1 cellular context compared by ENCODE assay signal in the genomic region with DNA sequence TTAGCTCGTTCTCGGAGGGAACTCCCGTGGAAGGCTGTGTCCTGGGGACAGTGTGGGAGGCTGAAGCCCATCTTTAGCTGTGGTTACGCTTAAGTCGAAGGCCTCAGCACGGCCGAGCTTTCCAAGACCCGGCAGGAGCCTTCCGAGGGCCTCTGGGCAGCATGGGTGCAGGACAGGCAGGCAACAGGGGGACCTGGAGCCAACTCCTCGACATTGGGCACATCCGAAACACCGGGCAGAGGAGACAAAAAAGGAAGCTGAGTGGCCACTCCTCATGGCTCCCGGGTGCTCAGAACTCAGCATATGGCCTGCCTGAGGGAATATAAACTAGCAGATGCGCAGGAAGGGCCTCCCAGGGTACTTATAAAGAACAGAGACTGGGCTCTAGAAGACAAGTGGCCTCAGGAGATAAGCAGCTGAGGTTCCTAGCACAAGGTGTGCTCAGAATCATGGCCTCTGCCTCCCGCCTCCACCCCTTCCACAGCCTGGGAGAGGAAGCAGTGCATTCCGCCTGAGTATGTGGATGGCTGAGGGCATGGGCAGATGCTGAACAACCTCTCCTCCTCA.
TF ChIP-seq lines count a peak whose summit lies in the region.

No MANE protein-coding gene starts in this region.

TF ChIP-seq in K562, 482 proteins besides CTCF, POLR2A, EP300 and RAD21 (continued from another document):
- no peak for TF ChIP-seq SAP30 (IDR thresholded peaks at IDR 0.05; ENCODE audit: borderline replicate concordance, insufficient read depth, low read depth, low read length, poor library complexity, severe bottlenecking)
- TF ChIP-seq, protein P1, sequence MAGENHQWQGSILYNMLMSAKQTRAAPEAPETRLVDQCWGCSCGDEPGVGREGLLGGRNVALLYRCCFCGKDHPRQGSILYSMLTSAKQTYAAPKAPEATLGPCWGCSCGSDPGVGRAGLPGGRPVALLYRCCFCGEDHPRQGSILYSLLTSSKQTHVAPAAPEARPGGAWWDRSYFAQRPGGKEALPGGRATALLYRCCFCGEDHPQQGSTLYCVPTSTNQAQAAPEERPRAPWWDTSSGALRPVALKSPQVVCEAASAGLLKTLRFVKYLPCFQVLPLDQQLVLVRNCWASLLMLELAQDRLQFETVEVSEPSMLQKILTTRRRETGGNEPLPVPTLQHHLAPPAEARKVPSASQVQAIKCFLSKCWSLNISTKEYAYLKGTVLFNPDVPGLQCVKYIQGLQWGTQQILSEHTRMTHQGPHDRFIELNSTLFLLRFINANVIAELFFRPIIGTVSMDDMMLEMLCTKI (IDR thresholded peaks at IDR 0.05; ENCODE audit: partially characterized antibody), result no peak
- no peak for TF ChIP-seq HNRNPL (IDR thresholded peaks at IDR 0.05; ENCODE audit: low read depth, low read length)
- no peak for TF ChIP-seq HMGN3 (IDR thresholded peaks at IDR 0.05; ENCODE audit: borderline replicate concordance, extremely low read depth, insufficient read length, low read depth, low read length)
- TF ChIP-seq YY1 (IDR thresholded peaks at IDR 0.05; ENCODE audit: borderline replicate concordance in 1 of 3, control insufficient read depth in 1 of 3, extremely low read depth in 1 of 3, insufficient read depth in 3 of 3, insufficient read length in 1 of 3, insufficient replicate concordance in 2 of 3, low read depth in 1 of 3, low read length in 2 of 3), result peak in 1 of 3 experiments; percentile 42
- peak; percentile 37; the same call in 1 of the 2 replicates for TF ChIP-seq NFIC (IDR thresholded peaks at IDR 0.05)
- peak; percentile 28 to 58; a peak in 2 of 4 replicates for TF ChIP-seq KDM1A (IDR thresholded peaks at IDR 0.05)
- TF ChIP-seq, protein P2, sequence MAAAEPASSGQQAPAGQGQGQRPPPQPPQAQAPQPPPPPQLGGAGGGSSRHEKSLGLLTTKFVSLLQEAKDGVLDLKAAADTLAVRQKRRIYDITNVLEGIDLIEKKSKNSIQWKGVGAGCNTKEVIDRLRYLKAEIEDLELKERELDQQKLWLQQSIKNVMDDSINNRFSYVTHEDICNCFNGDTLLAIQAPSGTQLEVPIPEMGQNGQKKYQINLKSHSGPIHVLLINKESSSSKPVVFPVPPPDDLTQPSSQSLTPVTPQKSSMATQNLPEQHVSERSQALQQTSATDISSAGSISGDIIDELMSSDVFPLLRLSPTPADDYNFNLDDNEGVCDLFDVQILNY (CRISPR knock-in tag; IDR thresholded peaks at IDR 0.05), result no peak
- TF ChIP-seq NCOR1 (IDR thresholded peaks at IDR 0.05), result peak; percentile 50; the same call in 1 of the 2 replicates
- TF ChIP-seq, protein P3, sequence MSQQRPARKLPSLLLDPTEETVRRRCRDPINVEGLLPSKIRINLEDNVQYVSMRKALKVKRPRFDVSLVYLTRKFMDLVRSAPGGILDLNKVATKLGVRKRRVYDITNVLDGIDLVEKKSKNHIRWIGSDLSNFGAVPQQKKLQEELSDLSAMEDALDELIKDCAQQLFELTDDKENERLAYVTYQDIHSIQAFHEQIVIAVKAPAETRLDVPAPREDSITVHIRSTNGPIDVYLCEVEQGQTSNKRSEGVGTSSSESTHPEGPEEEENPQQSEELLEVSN (IDR thresholded peaks at IDR 0.05; ENCODE audit: borderline replicate concordance in 1 of 2, extremely low read depth in 1 of 2, insufficient read depth in 1 of 2, insufficient read length in 1 of 2, low read depth in 1 of 2, low read length in 1 of 2, poor library complexity in 1 of 2, severe bottlenecking in 1 of 2), result peak in 1 of 2 experiments; percentile 7
- TF ChIP-seq TAL1 (IDR thresholded peaks at IDR 0.05), result peak; percentile 63; the same call in 1 of the 2 replicates
- peak; percentile 85 for TF ChIP-seq CBFA2T3 (IDR thresholded peaks at IDR 0.05)
- peak; percentile 78 for TF ChIP-seq TCF3 (CRISPR knock-in tag; IDR thresholded peaks at IDR 0.05)
- TF ChIP-seq BACH1 (tag; IDR thresholded peaks at IDR 0.05), result no peak
- peak; percentile 69 for TF ChIP-seq ARID1B (IDR thresholded peaks at IDR 0.05)
- no peak for TF ChIP-seq RBM17 (IDR thresholded peaks at IDR 0.05; ENCODE audit: borderline replicate concordance, low read depth, low read length)
- no peak for TF ChIP-seq KLF10 (CRISPR knock-in tag; IDR thresholded peaks at IDR 0.05)
- no peak for TF ChIP-seq SNIP1 (IDR thresholded peaks at IDR 0.05; ENCODE audit: low read depth)
- peak; percentile 73 for TF ChIP-seq CBFA2T2 (conservative IDR thresholded peaks at IDR 0.05)
- TF ChIP-seq, protein P4, sequence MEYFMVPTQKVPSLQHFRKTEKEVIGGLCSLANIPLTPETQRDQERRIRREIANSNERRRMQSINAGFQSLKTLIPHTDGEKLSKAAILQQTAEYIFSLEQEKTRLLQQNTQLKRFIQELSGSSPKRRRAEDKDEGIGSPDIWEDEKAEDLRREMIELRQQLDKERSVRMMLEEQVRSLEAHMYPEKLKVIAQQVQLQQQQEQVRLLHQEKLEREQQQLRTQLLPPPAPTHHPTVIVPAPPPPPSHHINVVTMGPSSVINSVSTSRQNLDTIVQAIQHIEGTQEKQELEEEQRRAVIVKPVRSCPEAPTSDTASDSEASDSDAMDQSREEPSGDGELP (CRISPR knock-in tag; IDR thresholded peaks at IDR 0.05; ENCODE audit: borderline replicate concordance), result 0 out of 2 replicates have a peak, but pooled peaks have one; percentile 14
- TF ChIP-seq POLR2AphosphoS5 (IDR thresholded peaks at IDR 0.05; ENCODE audit: control insufficient read depth, insufficient read depth, low read depth, low read length), result peak; percentile 40; the same call in 1 of the 2 replicates
- no peak for TF ChIP-seq RFX7 (CRISPR knock-in tag; IDR thresholded peaks at IDR 0.05)
- TF ChIP-seq CTBP1 (IDR thresholded peaks at IDR 0.05; ENCODE audit: borderline replicate concordance), result peak; percentile 35; the same call in 1 of the 2 replicates
- TF ChIP-seq, protein P5, sequence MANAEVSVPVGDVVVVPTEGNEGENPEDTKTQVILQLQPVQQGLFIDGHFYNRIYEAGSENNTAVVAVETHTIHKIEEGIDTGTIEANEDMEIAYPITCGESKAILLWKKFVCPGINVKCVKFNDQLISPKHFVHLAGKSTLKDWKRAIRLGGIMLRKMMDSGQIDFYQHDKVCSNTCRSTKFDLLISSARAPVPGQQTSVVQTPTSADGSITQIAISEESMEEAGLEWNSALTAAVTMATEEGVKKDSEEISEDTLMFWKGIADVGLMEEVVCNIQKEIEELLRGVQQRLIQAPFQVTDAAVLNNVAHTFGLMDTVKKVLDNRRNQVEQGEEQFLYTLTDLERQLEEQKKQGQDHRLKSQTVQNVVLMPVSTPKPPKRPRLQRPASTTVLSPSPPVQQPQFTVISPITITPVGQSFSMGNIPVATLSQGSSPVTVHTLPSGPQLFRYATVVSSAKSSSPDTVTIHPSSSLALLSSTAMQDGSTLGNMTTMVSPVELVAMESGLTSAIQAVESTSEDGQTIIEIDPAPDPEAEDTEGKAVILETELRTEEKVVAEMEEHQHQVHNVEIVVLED (CRISPR knock-in tag; IDR thresholded peaks at IDR 0.05), result no peak
TF ChIP-seq in K562: peak in this region for 15.
